Comparison of ENCODE assay signal across 11 cellular contexts in the genomic region with DNA sequence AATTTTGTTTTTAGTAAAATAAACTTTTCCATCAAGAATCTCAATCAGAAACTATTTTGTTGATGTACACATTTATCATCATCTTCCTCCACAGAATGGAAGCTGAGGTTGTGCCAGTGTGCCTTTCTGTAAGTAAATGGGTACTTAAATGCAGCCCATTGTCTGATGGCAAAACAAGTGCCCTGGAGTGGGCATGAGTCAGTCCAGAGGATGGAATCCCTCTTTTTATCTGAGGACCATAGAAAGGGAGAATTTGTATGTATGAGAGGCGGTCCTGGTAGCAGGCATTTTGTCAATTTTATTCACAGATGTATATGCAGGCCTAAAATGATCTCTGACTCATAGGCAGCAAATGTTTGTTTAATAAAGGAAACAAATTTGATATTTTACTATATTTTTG.
"Had no signal": no experiment of that assay in that cellular context is flagged by ENCODE, and none has a peak within 500 bp of the region (broad histone marks: within the 10 kb centered on the region; RNA-seq: fewer than 3 reads in every experiment).

No MANE protein-coding gene starts in this region.

- ATAC-seq: right lobe of liver; stimulated activated effector memory CD8-positive, alpha-beta T cell treated with anti-CD3 and anti-CD28 coated beads, Interleukin-12 subunit alpha, Interleukin-12 subunit beta, amount 100 ng/mL, for 72 hours; stimulated activated naive CD8-positive, alpha-beta T cell treated with anti-CD3 and anti-CD28 coated beads, Interleukin-15, Interleukin-2, amounts not matched to agents 100 U/mL and 50 U/mL, for 24 hours had no signal

- DNase-seq: cortex of kidney; effector memory CD4-positive, alpha-beta T cell; mesendoderm; naive B cell; occipital lobe; right lobe of liver; stimulated activated CD4-positive, alpha-beta T cell treated with anti-CD3 and anti-CD28 coated beads, Interleukin-4, amount 100 ng/mL, for 1 hour; stimulated activated CD8-positive, alpha-beta memory T cell treated with anti-CD3 and anti-CD28 coated beads, Interleukin-4, amount 100 ng/mL, for 48 hours; stimulated activated naive CD8-positive, alpha-beta T cell treated with anti-CD3 and anti-CD28 coated beads, Interleukin-15, Interleukin-2, amounts not matched to agents 100 U/mL and 50 U/mL, for 24 hours; thyroid gland had no signal
